Comparison of ENCODE assay signal across 29 cellular contexts in genomic region chr6:27303613-27304272, GRCh38. TPM values are rescaled to one million over a fixed set of nuclear protein-coding genes. Genes with fewer than 3 reads are reported as not detected.
DNase-seq lines count a peak whose midpoint lies in the region; ATAC-seq, FAIRE-seq and TF ChIP-seq lines count a peak whose summit lies in the region.
"Had no signal": no experiment of that assay in that cellular context is flagged by ENCODE, and none has a peak within 500 bp of the region (broad histone marks: within the 10 kb centered on the region; RNA-seq: fewer than 3 reads in every experiment).

No MANE protein-coding gene starts in this region.

- no peaks in the 10 kb centered on the region for H3K36me3 ChIP-seq in SK-N-SH (replicated peaks in 1 of 2; ENCODE audit: control insufficient read depth in 1 of 2, insufficient read depth in 2 of 2, low read length in 1 of 2)
- H3K36me3 ChIP-seq in MG63 = no peaks in the 10 kb centered on the region
- H3K36me3 ChIP-seq in bronchial epithelial cell (ENCODE audit: control insufficient read depth, insufficient read depth, low read length) = no peaks in the 10 kb centered on the region
- H3K36me3 ChIP-seq in neural progenitor cell = no peaks in the 10 kb centered on the region
- H3K36me3 ChIP-seq: gastrocnemius medialis, left ventricle myocardium inferior, prostate gland, thyroid gland, WERI-Rb-1 had no signal

- POLR2A ChIA-PET in SK-N-SH (lab: Yijun Ruan, JAX) = no interaction called here

- H4K20me1 ChIP-seq in SK-N-SH (ENCODE audit: insufficient read depth) (no peaks in the 10 kb centered on the region), neural progenitor cell (ENCODE audit: low read depth) (no peaks in the 10 kb centered on the region)

- H3K9me3 Mint-ChIP-seq in neural progenitor cell = no peaks in the 10 kb centered on the region
- H3K9me3 Mint-ChIP-seq: central memory CD8-positive, alpha-beta T cell had no signal

- H3F3A ChIP-seq in SK-N-SH (replicated peaks; ENCODE audit: insufficient read depth) (no peaks in the 10 kb centered on the region), neural progenitor cell (ENCODE audit: low read depth) (no peaks in the 10 kb centered on the region)

- no peaks in the 10 kb centered on the region for H3K79me2 ChIP-seq in SK-N-SH (ENCODE audit: insufficient read depth)
- H3K79me2 ChIP-seq in neural progenitor cell (ENCODE audit: low read depth) = no peaks in the 10 kb centered on the region

- no peak for FAIRE-seq in bronchial epithelial cell (lab: Jason Lieb, UNC)
- FAIRE-seq: GM12892, small intestine had no signal

- no peak overlapping the region for H3K4me3 ChIP-seq in SK-N-SH (ENCODE audit: low read depth in 2 of 2, low read length in 1 of 2)
- peak overlapping the region; percentile 11 for H3K4me3 ChIP-seq in MG63
- H3K4me3 ChIP-seq in bronchial epithelial cell (ENCODE audit: low read depth, low read length) = no peak overlapping the region
- no peak overlapping the region for H3K4me3 ChIP-seq in neural progenitor cell
- H3K4me3 ChIP-seq: dorsolateral prefrontal cortex, gastrocnemius medialis, left ventricle myocardium inferior, mucosa of descending colon, prostate gland, thyroid gland had no signal

- H3K27me3 ChIP-seq in SK-N-SH (ENCODE audit: insufficient read depth) (peaks cover 52% of the 10 kb centered on the region; the same call in 1 of the 2 replicates), MG63 (peaks cover 21% of the 10 kb centered on the region), bronchial epithelial cell (ENCODE audit: control insufficient read depth, insufficient read depth, low read length) (no peaks in the 10 kb centered on the region), neural progenitor cell (peaks cover 48% of the 10 kb centered on the region)

- H3K4me1 ChIP-seq in SK-N-SH (ENCODE audit: control insufficient read depth in 1 of 2, insufficient read depth in 2 of 2, low read depth in 1 of 2, low read length in 1 of 2) = no peaks in the 10 kb centered on the region
- no peaks in the 10 kb centered on the region for H3K4me1 ChIP-seq in neural progenitor cell
- H3K4me1 ChIP-seq: gastrocnemius medialis, left ventricle myocardium inferior, prostate gland, thyroid gland had no signal

- in situ Hi-C loops in GM13976 (cut with MboI; ENCODE audit: low sequenced_read_pairs, unreplicated experiment) = no loop called here

- H3K9ac ChIP-seq in SK-N-SH (no peak overlapping the region), neural progenitor cell (no peak overlapping the region)

- H2AFZ ChIP-seq in SK-N-SH (ENCODE audit: low read depth) (no peak overlapping the region), neural progenitor cell (replicated peaks) (no peak overlapping the region)

- H3K27me3 Mint-ChIP-seq in neural progenitor cell (ENCODE audit: insufficient read depth, low read depth) = peaks cover 15% of the 10 kb centered on the region

- H3K9me2 ChIP-seq in SK-N-SH = no peaks in the 10 kb centered on the region

- 23% methylated on average over 16 of the region's 16 CpGs for WGBS in SK-N-SH (ENCODE audit: low lambda C conversion rate)

- TF ChIP-seq EP300 in SK-N-SH (IDR thresholded peaks at IDR 0.05; ENCODE audit: borderline replicate concordance in 1 of 2, low read depth in 1 of 2, low read length in 1 of 2) = no peak

- H3K9me3 ChIP-seq in SK-N-SH (no peaks in the 10 kb centered on the region), MG63 (0 out of 2 replicates have a peak, but pooled peaks cover 3% of the 10 kb centered on the region), neural progenitor cell (ENCODE audit: low read depth) (no peaks in the 10 kb centered on the region)
- H3K9me3 ChIP-seq: gastrocnemius medialis, left ventricle myocardium inferior, mucosa of descending colon, prostate gland, thyroid gland had no signal

- H3K27ac Mint-ChIP-seq in neural progenitor cell = no peak overlapping the region
- H3K27ac Mint-ChIP-seq: activated CD4-positive, alpha-beta memory T cell treated with anti-CD3 and anti-CD28 coated beads for 36 hours; CD14-positive monocyte; T-helper 1 cell treated with Interleukin-12 subunit alpha and Interleukin-12 subunit beta and Interleukin-4 antibody, amounts not matched to agents 30 μg/mL and 1 μg/mL, for 36 hours had no signal

- CTCF ChIA-PET in SK-N-SH (lab: Yijun Ruan, JAX) = interaction anchor here (0.8 to 1.8 kb wide), 3 partner anchors 7 to 31 kb away, joined by 3 to 13 read pairs (median 3); partner anchors contain the start of gene POM121L2

- H3K4me3 Mint-ChIP-seq in neural progenitor cell = peak overlapping the region; percentile 54
- H3K4me3 Mint-ChIP-seq: activated CD4-positive, alpha-beta memory T cell treated with anti-CD3 and anti-CD28 coated beads for 36 hours; central memory CD8-positive, alpha-beta T cell; neural crest cell; T-helper 1 cell treated with Interleukin-12 subunit alpha and Interleukin-12 subunit beta and Interleukin-4 antibody, amounts not matched to agents 30 μg/mL and 1 μg/mL, for 36 hours had no signal

- ATAC-seq in SK-N-SH treated with all-trans-retinoic acid at 6 μM for 48 hours = no peak
- ATAC-seq: gastrocnemius medialis, mucosa of descending colon had no signal

- TF ChIP-seq RAD21 in SK-N-SH (IDR thresholded peaks at IDR 0.05; ENCODE audit: low read length) = no peak

- no peaks in the 10 kb centered on the region for H3K4me1 Mint-ChIP-seq in neural progenitor cell
- H3K4me1 Mint-ChIP-seq: CD14-positive monocyte; central memory CD8-positive, alpha-beta T cell; neural crest cell had no signal

- H3K4me2 ChIP-seq in SK-N-SH (no peak overlapping the region), neural progenitor cell (no peak overlapping the region)

- no peaks in the 10 kb centered on the region for H3K36me3 Mint-ChIP-seq in neural progenitor cell

- DNase-seq in SK-N-SH (no peak), MG63 (peak; percentile 59), bronchial epithelial cell (ENCODE audit: low read depth) (peak; percentile 28), neural progenitor cell (ENCODE audit: low spot score) (no peak), superior temporal gyrus (ENCODE audit: extremely low spot score) (no peak), GM13976 (ENCODE audit: low spot score) (no peak), middle frontal gyrus (ENCODE audit: extremely low spot score, low spot score) (no peak)
- DNase-seq: ACHN; activated CD4-positive, alpha-beta memory T cell treated with anti-CD3 and anti-CD28 coated beads for 36 hours; anterior cingulate cortex; DMS153; dorsolateral prefrontal cortex; gastrocnemius medialis; left ventricle myocardium inferior; mucosa of descending colon; NCI-H1105; NCI-H2107; NCI-H510A; small intestine; stimulated activated naive CD4-positive, alpha-beta T cell treated with Interleukin-2 at 50 U/mL for 16 hours; thyroid gland; WERI-Rb-1 had no signal

- no peak for TF ChIP-seq CTCF in SK-N-SH (IDR thresholded peaks at IDR 0.05)
- TF ChIP-seq CTCF in bronchial epithelial cell (IDR thresholded peaks at IDR 0.05; ENCODE audit: insufficient read depth, low read length, severe bottlenecking) = no peak
- no peak for TF ChIP-seq CTCF in neural progenitor cell (IDR thresholded peaks at IDR 0.05)
- no peak for TF ChIP-seq CTCF in GM13976 (IDR thresholded peaks at IDR 0.05; ENCODE audit: borderline replicate concordance, control extremely low read depth, extremely low read depth, insufficient read depth, missing control alignments)

- no peak overlapping the region for H3K27ac ChIP-seq in SK-N-SH (ENCODE audit: low read depth in 2 of 2, low read length in 1 of 2)
- H3K27ac ChIP-seq in neural progenitor cell = no peak overlapping the region
- H3K27ac ChIP-seq: dorsolateral prefrontal cortex, gastrocnemius medialis, left ventricle myocardium inferior, prostate gland, thyroid gland, WERI-Rb-1 had no signal

TF ChIP-seq in SK-N-SH, 30 proteins besides CTCF, POLR2A, EP300 and RAD21:
- TF ChIP-seq IRF3 (IDR thresholded peaks at IDR 0.05; ENCODE audit: low read depth, low read length) (no peak), TEAD4 (IDR thresholded peaks at IDR 0.05; ENCODE audit: borderline replicate concordance, insufficient read depth) (peak; percentile 34; the same call in 1 of the 2 replicates), FOSL2 (IDR thresholded peaks at IDR 0.05; ENCODE audit: borderline replicate concordance, low read depth) (peak; percentile 30; the same call in 1 of the 2 replicates)
TF ChIP-seq in SK-N-SH: peak in this region for 2.

TF ChIP-seq in SK-N-SH treated with all-trans-retinoic acid at 6 μM for 48 hours, 23 proteins besides CTCF, POLR2A, EP300 and RAD21:
- TF ChIP-seq CSDC2 (CRISPR knock-in tag; IDR thresholded peaks at IDR 0.05) (no peak), ESRRG (CRISPR knock-in tag; IDR thresholded peaks at IDR 0.05) (no peak), ZNF8 (CRISPR knock-in tag; IDR thresholded peaks at IDR 0.05) (no peak)
TF ChIP-seq in SK-N-SH treated with all-trans-retinoic acid at 6 μM for 48 hours: peak in this region for 0.

RNA-seq across cellular contexts. Expression of gene POM121L2, which starts 8.3 kb away (rescaled TPM):
- polyA plus RNA-seq in SK-N-SH (2012; rRNA removed) = not detected in 2 replicates
- polyA plus RNA-seq in SK-N-SH (2012; cell fraction: cytosol; rRNA removed) = not detected in 2 replicates
- not detected in 2 replicates for polyA plus RNA-seq in SK-N-SH (2012; cell fraction: nucleus; rRNA removed)
- not detected in 2 replicates for total RNA-seq in MG63 (2014; rRNA removed; shearing (Covaris generic); ENCODE audit: low replicate concordance)
- total RNA-seq in bronchial epithelial cell (not detected in 2 replicates), neural progenitor cell (ENCODE audit: low replicate concordance) (not detected in 2 replicates)
- total RNA-seq: activated CD4-positive, alpha-beta memory T cell treated with anti-CD3 and anti-CD28 coated beads for 36 hours; gastrocnemius medialis; left ventricle myocardium inferior; neural crest cell; thyroid gland had no signal
- polyA plus RNA-seq: CD14-positive monocyte, small intestine had no signal

RNA-seq across cellular contexts. Expression of gene PRSS16, which starts 56.2 kb away (rescaled TPM):
- 0.05 and 0.07 TPM in 2 replicates for polyA plus RNA-seq in SK-N-SH (2012; rRNA removed)
- 0.06 and 0.12 TPM in 2 replicates for polyA plus RNA-seq in SK-N-SH (2012; cell fraction: cytosol; rRNA removed)
- polyA plus RNA-seq in SK-N-SH (2012; cell fraction: nucleus; rRNA removed) = 0.13 and 0.19 TPM in 2 replicates
- total RNA-seq in MG63 (2014; rRNA removed; shearing (Covaris generic); ENCODE audit: low replicate concordance) = 0.33 TPM in 1 of 2 replicates, not detected in the other
- total RNA-seq in bronchial epithelial cell (4.5 and 15.1 TPM in 2 replicates), neural progenitor cell (ENCODE audit: low replicate concordance) (4.3 and 7.2 TPM in 2 replicates)
- total RNA-seq: gastrocnemius medialis had no signal
- polyA plus RNA-seq: CD14-positive monocyte had no signal

Comparison
In these comparisons a context has a peak if more than half of its experiments do, and no peak if none do; other contexts are left out.
1. DNase-seq: peak in MG63 (single experiment) and bronchial epithelial cell (single experiment); none in SK-N-SH (single experiment), neural progenitor cell (single experiment), superior temporal gyrus (single experiment), GM13976 (single experiment) and middle frontal gyrus (single experiment).